ENCODE assay signal across 14 cellular contexts in the genomic region with DNA sequence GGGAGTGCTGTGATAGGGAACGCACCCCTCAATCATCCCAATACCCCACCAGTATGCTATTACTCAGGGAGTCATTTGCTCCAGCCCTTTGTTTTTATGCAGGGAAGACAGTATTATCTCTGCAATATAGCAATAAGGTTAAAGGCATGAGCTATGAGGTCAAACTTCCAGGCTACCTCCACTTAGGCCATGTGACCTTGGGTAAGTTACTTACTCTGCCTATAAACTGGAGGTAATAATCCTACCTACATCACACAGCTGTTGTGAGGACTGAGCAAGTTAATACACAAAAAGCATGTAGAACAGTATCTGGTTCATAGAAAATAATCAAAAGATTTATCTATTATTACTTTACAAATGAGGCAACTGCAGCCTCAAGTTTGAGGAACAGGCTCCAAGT.
"Had no signal": no experiment of that assay in that cellular context is flagged by ENCODE, and none has a peak within 500 bp of the region (broad histone marks: within the 10 kb centered on the region; RNA-seq: fewer than 3 reads in every experiment).

No MANE protein-coding gene starts in this region.

- H3K4me3 ChIP-seq: ascending aorta, esophagus squamous epithelium had no signal

- H3K9me3 ChIP-seq: ascending aorta, esophagus squamous epithelium had no signal

- DNase-seq: activated CD4-positive, alpha-beta T cell treated with anti-CD3 and anti-CD28 coated beads for 1 hour; activated CD4-positive, alpha-beta T cell treated with anti-CD3 and anti-CD28 coated beads, Interleukin-2, amount 50 U/mL, for 1 hour; activated CD8-positive, alpha-beta T cell treated with anti-CD3 and anti-CD28 coated beads, Interleukin-2, amount 10 ng/mL, durations not matched to agents 7 days and 5 days; activated gamma-delta T cell treated with Interleukin-2 at 50 U/mL for 16 hours; endodermal cell; esophagus squamous epithelium; immature natural killer cell; naive B cell; nucleus accumbens; retina; stimulated activated CD4-positive, alpha-beta T cell treated with anti-CD3 and anti-CD28 coated beads, Interleukin-4, amount 100 ng/mL, for 24 hours; stimulated activated naive CD4-positive, alpha-beta T cell treated with Interleukin-2 at 50 U/mL for 16 hours; T-helper 1 cell had no signal

- H3K27me3 ChIP-seq: ascending aorta, esophagus squamous epithelium had no signal

- ATAC-seq: activated CD8-positive, alpha-beta T cell treated with anti-CD3 and anti-CD28 coated beads, Interleukin-2, amount 10 ng/mL, durations not matched to agents 7 days and 5 days had no signal
